Comparison of ENCODE assay signal across 19 cellular contexts in genomic region chr4:158268553-158268952, GRCh38. TPM values are rescaled to one million over a fixed set of nuclear protein-coding genes. Genes with fewer than 3 reads are reported as not detected.
DNase-seq lines count a peak whose midpoint lies in the region; ATAC-seq, FAIRE-seq and TF ChIP-seq lines count a peak whose summit lies in the region.
"Had no signal": no experiment of that assay in that cellular context is flagged by ENCODE, and none has a peak within 500 bp of the region (broad histone marks: within the 10 kb centered on the region; RNA-seq: fewer than 3 reads in every experiment).

No MANE protein-coding gene starts in this region.

- no peak for ATAC-seq in GM21723 (IDR thresholded peaks at IDR 0.05; ENCODE audit: unreplicated experiment)

- FAIRE-seq in H1 (lab: Jason Lieb, UNC) (no peak), small intestine (lab: Jason Lieb, UNC) (no peak)
- FAIRE-seq: GM12892, GM18507, H54 had no signal

- 92% methylated on average over 2 of the region's 2 CpGs; no CpG with 5 or more reads in 1 of the 2 experiments for WGBS in H1 (ENCODE audit: extremely low coverage in 1 of 2, insufficient coverage in 1 of 2, insufficient read length in 1 of 2, insufficient replicate concordance in 2 of 2, low coverage in 1 of 2, low lambda C conversion rate in 2 of 2, missing lambda C conversion rate in 1 of 2), 2 experiments
- WGBS in small intestine, 3 donors = 74 to 90% (median 80%) methylated on average over 2 of the region's 2 CpGs

- no peak overlapping the region for H3K14ac ChIP-seq in H1 (ENCODE audit: insufficient read length)

- 0 out of 4 replicates have a peak, but pooled peaks of 1 of the 2 experiments have one; percentile 13 for TF ChIP-seq RAD21 in H1 (IDR thresholded peaks at IDR 0.05 in 1 of 2, conservative IDR thresholded peaks at IDR 0.05 in 1 of 2; ENCODE audit: low read depth in 2 of 2, low read length in 2 of 2)

- H3K27ac ChIP-seq in H1 (ENCODE audit: low read depth, low read length) (no peak overlapping the region), neural progenitor cell (no peak overlapping the region), small intestine (ENCODE audit: low read depth in 1 of 2, low read length in 1 of 2) (no peak overlapping the region)
- H3K27ac ChIP-seq: SK-N-MC had no signal

- TF ChIP-seq EP300 in H1 (IDR thresholded peaks at IDR 0.05; ENCODE audit: borderline replicate concordance in 1 of 2, low read depth in 2 of 2, low read length in 2 of 2) = no peak

- H2BK5ac ChIP-seq in H1 (ENCODE audit: low read depth, low read length) = no peak overlapping the region

- no peak overlapping the region for H3K23ac ChIP-seq in H1 (ENCODE audit: insufficient read length)

- no peak overlapping the region for H2BK120ac ChIP-seq in H1 (replicated peaks; ENCODE audit: low read depth, low read length)

- no peak overlapping the region for H3K56ac ChIP-seq in H1 (replicated peaks; ENCODE audit: insufficient read length, low read depth, low read length)

- H3K4ac ChIP-seq in H1 (replicated peaks; ENCODE audit: insufficient read length, low read depth, low read length) = no peak overlapping the region

- H3K4me2 ChIP-seq in Loucy (ENCODE audit: low read depth, low read length, poor library complexity, severe bottlenecking) = no peak overlapping the region
- no peak overlapping the region for H3K4me2 ChIP-seq in H1 (ENCODE audit: insufficient read depth in 1 of 2, low read depth in 2 of 2, low read length in 2 of 2)
- no peak overlapping the region for H3K4me2 ChIP-seq in neural progenitor cell

- H3K4me3 Mint-ChIP-seq in neural progenitor cell = no peak overlapping the region

- CTCF ChIA-PET in H1 (lab: Charles Lee; ENCODE audit: partially characterized antibody) = interaction anchor here (0.7 to 3.2 kb wide), 16 partner anchors 8 to 361 kb away, joined by 3 to 15 read pairs (median 4); no protein-coding TSS in a partner anchor

- H3K9ac ChIP-seq in Loucy (ENCODE audit: low read depth, low read length, poor library complexity, severe bottlenecking) (no peak overlapping the region), H1 (replicated peaks in 1 of 4; ENCODE audit: extremely low read depth in 1 of 4, low read depth in 3 of 4, low read length in 3 of 4) (no peak overlapping the region), neural progenitor cell (no peak overlapping the region)

- TF ChIP-seq POLR2A in H1 (IDR thresholded peaks at IDR 0.05; ENCODE audit: control extremely low read depth in 1 of 2, low read depth in 2 of 2, low read length in 2 of 2) = no peak

- no peak overlapping the region for H4K91ac ChIP-seq in H1 (replicated peaks; ENCODE audit: insufficient read length, low read length)

- H3K4me1 ChIP-seq in Loucy (ENCODE audit: insufficient read depth, low read length, poor library complexity, severe bottlenecking) = no peaks in the 10 kb centered on the region
- H3K4me1 ChIP-seq in H1 (replicated peaks in 1 of 4; ENCODE audit: control insufficient read depth in 3 of 4, insufficient read depth in 4 of 4, low read length in 3 of 4) = peaks cover 0 to 3% (median 0%) of the 10 kb centered on the region in 4 experiments; a peak in 1 of 7 replicates
- no peaks in the 10 kb centered on the region for H3K4me1 ChIP-seq in neural progenitor cell
- H3K4me1 ChIP-seq in small intestine (ENCODE audit: control insufficient read depth in 2 of 2, insufficient read depth in 1 of 2, low read depth in 1 of 2, low read length in 1 of 2) = no peaks in the 10 kb centered on the region

- no peak overlapping the region for H4K8ac ChIP-seq in H1 (ENCODE audit: extremely low read depth, insufficient read depth, low read length)

- H2AFZ ChIP-seq in Loucy (ENCODE audit: low read length) (no peak overlapping the region), H1 (ENCODE audit: low read length) (peak overlapping the region; percentile 84), neural progenitor cell (replicated peaks) (peak overlapping the region; percentile 43)

- no peak overlapping the region for H3K18ac ChIP-seq in H1 (ENCODE audit: extremely low read depth, low read length)

- H3K36me3 ChIP-seq in Loucy (ENCODE audit: insufficient read depth, low read length) (no peaks in the 10 kb centered on the region), H1 (ENCODE audit: control insufficient read depth in 2 of 4, insufficient read depth in 4 of 4, low read length in 3 of 4) (no peaks in the 10 kb centered on the region), neural progenitor cell (no peaks in the 10 kb centered on the region), small intestine (ENCODE audit: control insufficient read depth in 2 of 2, insufficient read depth in 2 of 2, low read length in 2 of 2) (no peaks in the 10 kb centered on the region)

- POLR2A ChIA-PET in H1 (lab: Charles Lee; ENCODE audit: partially characterized antibody) = no interaction called here

- H3F3A ChIP-seq in Loucy (ENCODE audit: low read depth) = no peaks in the 10 kb centered on the region
- no peaks in the 10 kb centered on the region for H3F3A ChIP-seq in neural progenitor cell (ENCODE audit: low read depth)

- H2BK15ac ChIP-seq in H1 (ENCODE audit: low read length) = no peak overlapping the region

- H2BK20ac ChIP-seq in H1 (ENCODE audit: low read length) = no peak overlapping the region

- TF ChIP-seq CTCF in AG09309 (IDR thresholded peaks at IDR 0.05; ENCODE audit: control insufficient read depth, insufficient read depth, low read depth, low read length, missing control alignments) = peak; percentile 10
- peak; percentile 21; the same call in 1 of the 2 replicates for TF ChIP-seq CTCF in Loucy (conservative IDR thresholded peaks at IDR 0.05; ENCODE audit: low read length)
- TF ChIP-seq CTCF in H1 (IDR thresholded peaks at IDR 0.05; ENCODE audit: control extremely low read depth in 1 of 3, insufficient read depth in 1 of 3, low read depth in 1 of 3, low read length in 3 of 3) = peak in 1 of 3 experiments; percentile 22; a peak in 1 of 4 replicates
- TF ChIP-seq CTCF in neural progenitor cell (IDR thresholded peaks at IDR 0.05) = peak; percentile 32

- no peak overlapping the region for H4K5ac ChIP-seq in H1 (ENCODE audit: insufficient read length, low read depth, low read length)

- H3K79me2 ChIP-seq in Loucy (ENCODE audit: insufficient read depth, low read length) (no peaks in the 10 kb centered on the region), H1 (ENCODE audit: control insufficient read depth in 1 of 2, insufficient read depth in 2 of 2, low read length in 2 of 2) (no peaks in the 10 kb centered on the region), neural progenitor cell (ENCODE audit: low read depth) (no peaks in the 10 kb centered on the region)

- no peaks in the 10 kb centered on the region for H3K36me3 Mint-ChIP-seq in neural progenitor cell

- H3K27ac Mint-ChIP-seq in neural progenitor cell = no peak overlapping the region

- DNase-seq in AG09309 (ENCODE audit: low read depth) (no peak), H1 (ENCODE audit: low read depth in 1 of 2, low spot score in 2 of 2) (no peak), neural progenitor cell (ENCODE audit: low spot score) (no peak), NCI-H774 (lab: John Stamatoyannopoulos, UW) (no peak), small intestine (no peak)
- DNase-seq: C1 segment of cervical spinal cord, DMS79, KG1, NCI-H1417 treated with DMSO at 0.1 percent for 48 hours, NCI-H187 treated with DMSO at 0.1 percent for 48 hours, NCI-H226, NCI-H526, SHP77 had no signal

- H3K23me2 ChIP-seq in H1 (ENCODE audit: low read depth, low read length) = no peaks in the 10 kb centered on the region

- H4K20me1 ChIP-seq in Loucy (ENCODE audit: insufficient read depth, low read length, poor library complexity, severe bottlenecking) = no peaks in the 10 kb centered on the region
- no peaks in the 10 kb centered on the region for H4K20me1 ChIP-seq in H1 (replicated peaks in 1 of 2; ENCODE audit: control insufficient read depth in 1 of 2, insufficient read depth in 2 of 2, low read length in 2 of 2)
- H4K20me1 ChIP-seq in neural progenitor cell (ENCODE audit: low read depth) = no peaks in the 10 kb centered on the region

- no peaks in the 10 kb centered on the region for H3K27me3 ChIP-seq in Loucy (ENCODE audit: insufficient read depth, low read length, poor library complexity, severe bottlenecking)
- no peaks in the 10 kb centered on the region for H3K27me3 ChIP-seq in H1 (replicated peaks in 1 of 4; ENCODE audit: control insufficient read depth in 3 of 4, extremely low read depth in 1 of 4, insufficient read depth in 3 of 4, low read length in 3 of 4)
- no peaks in the 10 kb centered on the region for H3K27me3 ChIP-seq in neural progenitor cell
- no peaks in the 10 kb centered on the region for H3K27me3 ChIP-seq in small intestine (ENCODE audit: control insufficient read depth in 2 of 2, insufficient read depth in 2 of 2, low read length in 2 of 2)

- H3K9me3 ChIP-seq in Loucy (ENCODE audit: insufficient read depth, low read depth, low read length) = no peaks in the 10 kb centered on the region
- no peaks in the 10 kb centered on the region for H3K9me3 ChIP-seq in H1 (ENCODE audit: insufficient read depth in 2 of 2, low read depth in 1 of 2, low read length in 1 of 2)
- no peaks in the 10 kb centered on the region for H3K9me3 ChIP-seq in neural progenitor cell (ENCODE audit: low read depth)
- no peaks in the 10 kb centered on the region for H3K9me3 ChIP-seq in small intestine (ENCODE audit: control insufficient read depth, low read depth)

- no peaks in the 10 kb centered on the region for H3K9me3 Mint-ChIP-seq in neural progenitor cell

- no peak overlapping the region for H2BK12ac ChIP-seq in H1 (ENCODE audit: low read depth, low read length)

- no peaks in the 10 kb centered on the region for H3K27me3 Mint-ChIP-seq in neural progenitor cell (ENCODE audit: insufficient read depth, low read depth)

- H3K4me1 Mint-ChIP-seq in neural progenitor cell = no peaks in the 10 kb centered on the region

- H2AK5ac ChIP-seq in H1 (ENCODE audit: low read depth, low read length) = no peak overlapping the region

- H3K4me3 ChIP-seq in AG09309 (ENCODE audit: control insufficient read depth, low read depth, low read length) (no peak overlapping the region), Loucy (ENCODE audit: low read length, poor library complexity, severe bottlenecking) (no peak overlapping the region), H1 (ENCODE audit: extremely low read depth in 1 of 4, insufficient read depth in 2 of 4, low read depth in 3 of 4, low read length in 4 of 4) (no peak overlapping the region), neural progenitor cell (no peak overlapping the region), small intestine (ENCODE audit: low read depth in 1 of 2, low read length in 2 of 2) (no peak overlapping the region)
- H3K4me3 ChIP-seq: SK-N-MC had no signal

- no peaks in the 10 kb centered on the region for H3K79me1 ChIP-seq in H1 (ENCODE audit: low read depth, low read length)

- H3K9me2 ChIP-seq in Loucy (replicated peaks; ENCODE audit: low read depth, low read length) = no peaks in the 10 kb centered on the region

RNA-seq across cellular contexts. Expression of gene TMEM144, which starts 58.3 kb away (rescaled TPM):
- 1.6 and 2.6 TPM in 2 replicates for total RNA-seq in H1 (2021; fragmentation: NEBNext Ultra II Directional; extraction: Animal tissue kit (Norgen Biotek cat#: 25700))
- polyA plus RNA-seq in H1 (2011; rRNA removed) (0.99 and 1.9 TPM in 2 replicates), small intestine (10 to 100 TPM; 10.1 to 15.0 (median 12.2) TPM)
- polyA plus RNA-seq in H1 (2011; cell fraction: cytosol; rRNA removed) = 1.3 TPM
- polyA plus RNA-seq in H1 (2011; cell fraction: nucleus; rRNA removed) = 2.3 TPM
- polyA plus RNA-seq in H1 (2012, experiment 1 of 2) = 1.7 to 2.0 TPM (median 1.8 TPM) in 4 replicates
- polyA plus RNA-seq in H1 (2012, experiment 2 of 2) = 0.16 TPM
- polyA plus RNA-seq in H1 (2013, experiment 1 of 2) = 1.8 TPM
- polyA plus RNA-seq in H1 (2013, experiment 2 of 2) = 1.9 TPM
- polyA minus RNA-seq in H1 (2011; rRNA and poly(A)+ RNA removed) = 3.5 and 7.0 TPM in 2 replicates
- polyA minus RNA-seq in H1 (2011; cell fraction: cytosol; rRNA and poly(A)+ RNA removed) = 2.6 TPM
- polyA minus RNA-seq in H1 (2011; cell fraction: nucleus; rRNA and poly(A)+ RNA removed) = 14.0 TPM
- total RNA-seq in neural progenitor cell (ENCODE audit: low replicate concordance) = 2.0 and 4.1 TPM in 2 replicates
